In the genomic region with DNA sequence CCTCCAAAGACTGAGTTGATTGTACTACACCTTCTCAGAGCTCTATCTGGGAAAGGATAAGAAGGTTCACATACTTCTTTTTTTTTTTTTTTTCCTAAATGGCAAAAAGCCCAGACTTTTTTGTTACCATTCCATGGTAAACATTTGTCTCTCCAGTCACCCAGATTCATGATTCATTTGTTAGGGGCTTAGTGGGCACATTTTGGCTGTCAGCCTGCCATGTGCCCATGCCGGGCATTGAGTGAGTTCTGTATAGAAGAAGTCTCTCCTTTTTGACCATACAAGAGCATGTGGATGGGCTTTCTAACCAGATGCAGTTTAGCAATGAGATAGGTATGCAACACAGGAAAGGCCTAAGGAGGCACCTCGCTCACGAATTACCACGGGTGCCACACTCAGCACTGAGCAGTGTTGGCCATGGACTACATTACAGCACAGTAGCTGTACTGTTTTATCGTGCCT, we compare ENCODE assay signal across 2 cellular contexts.
TF ChIP-seq lines count a peak whose summit lies in the region.

No MANE protein-coding gene starts in this region.

TF ChIP-seq in GM23338, 12 proteins besides CTCF, POLR2A, EP300 and RAD21 (continued from another document):
- TF ChIP-seq, protein P1, sequence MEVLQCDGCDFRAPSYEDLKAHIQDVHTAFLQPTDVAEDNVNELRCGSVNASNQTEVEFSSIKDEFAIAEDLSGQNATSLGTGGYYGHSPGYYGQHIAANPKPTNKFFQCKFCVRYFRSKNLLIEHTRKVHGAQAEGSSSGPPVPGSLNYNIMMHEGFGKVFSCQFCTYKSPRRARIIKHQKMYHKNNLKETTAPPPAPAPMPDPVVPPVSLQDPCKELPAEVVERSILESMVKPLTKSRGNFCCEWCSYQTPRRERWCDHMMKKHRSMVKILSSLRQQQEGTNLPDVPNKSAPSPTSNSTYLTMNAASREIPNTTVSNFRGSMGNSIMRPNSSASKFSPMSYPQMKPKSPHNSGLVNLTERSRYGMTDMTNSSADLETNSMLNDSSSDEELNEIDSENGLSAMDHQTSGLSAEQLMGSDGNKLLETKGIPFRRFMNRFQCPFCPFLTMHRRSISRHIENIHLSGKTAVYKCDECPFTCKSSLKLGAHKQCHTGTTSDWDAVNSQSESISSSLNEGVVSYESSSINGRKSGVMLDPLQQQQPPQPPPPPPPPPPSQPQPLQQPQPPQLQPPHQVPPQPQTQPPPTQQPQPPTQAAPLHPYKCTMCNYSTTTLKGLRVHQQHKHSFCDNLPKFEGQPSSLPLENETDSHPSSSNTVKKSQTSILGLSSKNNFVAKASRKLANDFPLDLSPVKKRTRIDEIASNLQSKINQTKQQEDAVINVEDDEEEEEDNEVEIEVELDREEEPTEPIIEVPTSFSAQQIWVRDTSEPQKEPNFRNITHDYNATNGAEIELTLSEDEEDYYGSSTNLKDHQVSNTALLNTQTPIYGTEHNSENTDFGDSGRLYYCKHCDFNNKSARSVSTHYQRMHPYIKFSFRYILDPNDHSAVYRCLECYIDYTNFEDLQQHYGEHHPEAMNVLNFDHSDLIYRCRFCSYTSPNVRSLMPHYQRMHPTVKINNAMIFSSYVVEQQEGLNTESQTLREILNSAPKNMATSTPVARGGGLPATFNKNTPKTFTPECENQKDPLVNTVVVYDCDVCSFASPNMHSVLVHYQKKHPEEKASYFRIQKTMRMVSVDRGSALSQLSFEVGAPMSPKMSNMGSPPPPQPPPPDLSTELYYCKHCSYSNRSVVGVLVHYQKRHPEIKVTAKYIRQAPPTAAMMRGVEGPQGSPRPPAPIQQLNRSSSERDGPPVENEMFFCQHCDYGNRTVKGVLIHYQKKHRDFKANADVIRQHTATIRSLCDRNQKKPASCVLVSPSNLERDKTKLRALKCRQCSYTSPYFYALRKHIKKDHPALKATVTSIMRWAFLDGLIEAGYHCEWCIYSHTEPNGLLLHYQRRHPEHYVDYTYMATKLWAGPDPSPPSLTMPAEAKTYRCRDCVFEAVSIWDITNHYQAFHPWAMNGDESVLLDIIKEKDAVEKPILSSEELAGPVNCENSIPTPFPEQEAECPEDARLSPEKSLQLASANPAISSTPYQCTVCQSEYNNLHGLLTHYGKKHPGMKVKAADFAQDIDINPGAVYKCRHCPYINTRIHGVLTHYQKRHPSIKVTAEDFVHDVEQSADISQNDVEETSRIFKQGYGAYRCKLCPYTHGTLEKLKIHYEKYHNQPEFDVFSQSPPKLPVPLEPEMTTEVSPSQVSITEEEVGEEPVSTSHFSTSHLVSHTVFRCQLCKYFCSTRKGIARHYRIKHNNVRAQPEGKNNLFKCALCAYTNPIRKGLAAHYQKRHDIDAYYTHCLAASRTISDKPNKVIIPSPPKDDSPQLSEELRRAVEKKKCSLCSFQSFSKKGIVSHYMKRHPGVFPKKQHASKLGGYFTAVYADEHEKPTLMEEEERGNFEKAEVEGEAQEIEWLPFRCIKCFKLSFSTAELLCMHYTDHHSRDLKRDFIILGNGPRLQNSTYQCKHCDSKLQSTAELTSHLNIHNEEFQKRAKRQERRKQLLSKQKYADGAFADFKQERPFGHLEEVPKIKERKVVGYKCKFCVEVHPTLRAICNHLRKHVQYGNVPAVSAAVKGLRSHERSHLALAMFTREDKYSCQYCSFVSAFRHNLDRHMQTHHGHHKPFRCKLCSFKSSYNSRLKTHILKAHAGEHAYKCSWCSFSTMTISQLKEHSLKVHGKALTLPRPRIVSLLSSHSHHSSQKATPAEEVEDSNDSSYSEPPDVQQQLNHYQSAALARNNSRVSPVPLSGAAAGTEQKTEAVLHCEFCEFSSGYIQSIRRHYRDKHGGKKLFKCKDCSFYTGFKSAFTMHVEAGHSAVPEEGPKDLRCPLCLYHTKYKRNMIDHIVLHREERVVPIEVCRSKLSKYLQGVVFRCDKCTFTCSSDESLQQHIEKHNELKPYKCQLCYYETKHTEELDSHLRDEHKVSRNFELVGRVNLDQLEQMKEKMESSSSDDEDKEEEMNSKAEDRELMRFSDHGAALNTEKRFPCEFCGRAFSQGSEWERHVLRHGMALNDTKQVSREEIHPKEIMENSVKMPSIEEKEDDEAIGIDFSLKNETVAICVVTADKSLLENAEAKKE (CRISPR knock-in tag; IDR thresholded peaks at IDR 0.05) = no peak
- TF ChIP-seq POLR2AphosphoS5 (IDR thresholded peaks at IDR 0.05; ENCODE audit: low read depth) (no peak), NANOG (IDR thresholded peaks at IDR 0.05; ENCODE audit: borderline replicate concordance) (no peak), ZNF114 (CRISPR knock-in tag; IDR thresholded peaks at IDR 0.05) (no peak), JUNB (IDR thresholded peaks at IDR 0.05; ENCODE audit: unreplicated experiment) (no peak), EZH2phosphoT487 (IDR thresholded peaks at IDR 0.05; ENCODE audit: unreplicated experiment) (no peak), CREB1 (CRISPR knock-in tag; IDR thresholded peaks at IDR 0.05; ENCODE audit: low read depth) (no peak), EZH2 (IDR thresholded peaks at IDR 0.05; ENCODE audit: low read depth, unreplicated experiment) (no peak)
- TF ChIP-seq, protein P2, sequence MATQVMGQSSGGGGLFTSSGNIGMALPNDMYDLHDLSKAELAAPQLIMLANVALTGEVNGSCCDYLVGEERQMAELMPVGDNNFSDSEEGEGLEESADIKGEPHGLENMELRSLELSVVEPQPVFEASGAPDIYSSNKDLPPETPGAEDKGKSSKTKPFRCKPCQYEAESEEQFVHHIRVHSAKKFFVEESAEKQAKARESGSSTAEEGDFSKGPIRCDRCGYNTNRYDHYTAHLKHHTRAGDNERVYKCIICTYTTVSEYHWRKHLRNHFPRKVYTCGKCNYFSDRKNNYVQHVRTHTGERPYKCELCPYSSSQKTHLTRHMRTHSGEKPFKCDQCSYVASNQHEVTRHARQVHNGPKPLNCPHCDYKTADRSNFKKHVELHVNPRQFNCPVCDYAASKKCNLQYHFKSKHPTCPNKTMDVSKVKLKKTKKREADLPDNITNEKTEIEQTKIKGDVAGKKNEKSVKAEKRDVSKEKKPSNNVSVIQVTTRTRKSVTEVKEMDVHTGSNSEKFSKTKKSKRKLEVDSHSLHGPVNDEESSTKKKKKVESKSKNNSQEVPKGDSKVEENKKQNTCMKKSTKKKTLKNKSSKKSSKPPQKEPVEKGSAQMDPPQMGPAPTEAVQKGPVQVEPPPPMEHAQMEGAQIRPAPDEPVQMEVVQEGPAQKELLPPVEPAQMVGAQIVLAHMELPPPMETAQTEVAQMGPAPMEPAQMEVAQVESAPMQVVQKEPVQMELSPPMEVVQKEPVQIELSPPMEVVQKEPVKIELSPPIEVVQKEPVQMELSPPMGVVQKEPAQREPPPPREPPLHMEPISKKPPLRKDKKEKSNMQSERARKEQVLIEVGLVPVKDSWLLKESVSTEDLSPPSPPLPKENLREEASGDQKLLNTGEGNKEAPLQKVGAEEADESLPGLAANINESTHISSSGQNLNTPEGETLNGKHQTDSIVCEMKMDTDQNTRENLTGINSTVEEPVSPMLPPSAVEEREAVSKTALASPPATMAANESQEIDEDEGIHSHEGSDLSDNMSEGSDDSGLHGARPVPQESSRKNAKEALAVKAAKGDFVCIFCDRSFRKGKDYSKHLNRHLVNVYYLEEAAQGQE (IDR thresholded peaks at IDR 0.05; ENCODE audit: unreplicated experiment) = no peak

TF ChIP-seq in SK-N-SH, 30 proteins besides CTCF, POLR2A, EP300 and RAD21 (continued from another document):
- TF ChIP-seq, protein P3, sequence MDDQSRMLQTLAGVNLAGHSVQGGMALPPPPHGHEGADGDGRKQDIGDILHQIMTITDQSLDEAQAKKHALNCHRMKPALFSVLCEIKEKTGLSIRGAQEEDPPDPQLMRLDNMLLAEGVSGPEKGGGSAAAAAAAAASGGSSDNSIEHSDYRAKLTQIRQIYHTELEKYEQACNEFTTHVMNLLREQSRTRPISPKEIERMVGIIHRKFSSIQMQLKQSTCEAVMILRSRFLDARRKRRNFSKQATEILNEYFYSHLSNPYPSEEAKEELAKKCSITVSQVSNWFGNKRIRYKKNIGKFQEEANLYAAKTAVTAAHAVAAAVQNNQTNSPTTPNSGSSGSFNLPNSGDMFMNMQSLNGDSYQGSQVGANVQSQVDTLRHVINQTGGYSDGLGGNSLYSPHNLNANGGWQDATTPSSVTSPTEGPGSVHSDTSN (IDR thresholded peaks at IDR 0.05) = peak; percentile 88
- TF ChIP-seq JUND (IDR thresholded peaks at IDR 0.05) (peak; percentile 73), POLR2AphosphoS5 (IDR thresholded peaks at IDR 0.05; ENCODE audit: low read depth, low read length) (no peak)
